In genomic region chr13:41018583-41018909, GRCh38 we compare ENCODE assay signal across 9 cellular contexts. TPM values are rescaled to one million over a fixed set of nuclear protein-coding genes. Genes with fewer than 3 reads are reported as not detected.
A peak's percentile ranks its signal among the peaks of the same experiment; 100 is the strongest.
DNase-seq lines count a peak whose midpoint lies in the region; ATAC-seq, FAIRE-seq and TF ChIP-seq lines count a peak whose summit lies in the region.
"Had no signal": no experiment of that assay in that cellular context is flagged by ENCODE, and none has a peak within 500 bp of the region (broad histone marks: within the 10 kb centered on the region; RNA-seq: fewer than 3 reads in every experiment).

No MANE protein-coding gene starts in this region.

- no peaks in the 10 kb centered on the region for H3K27me3 Mint-ChIP-seq in astrocyte (ENCODE audit: low read depth, unreplicated experiment)

- WGBS in heart right ventricle, 2 donors, result 85 to 98% methylated on average over 1 of the region's 1 CpG

- H3K4me3 Mint-ChIP-seq in astrocyte (ENCODE audit: unreplicated experiment), result peak overlapping the region; percentile 82

- H3K4me1 Mint-ChIP-seq in astrocyte (ENCODE audit: low read depth, unreplicated experiment), result peaks cover 20% of the 10 kb centered on the region

- intact Hi-C loops in heart right ventricle (cut with DNase I) (no loop called here), Right ventricle myocardium superior (cut with DNase I) (no loop called here), upper lobe of right lung (cut with DNase I) (no loop called here)

- peak overlapping the region; percentile 83 for H3K27ac Mint-ChIP-seq in astrocyte (ENCODE audit: unreplicated experiment)

- peak overlapping the region; percentile 61 for H2AFZ ChIP-seq in astrocyte (ENCODE audit: low read depth, low read length)

- no peak for FAIRE-seq in astrocyte (lab: Jason Lieb, UNC)
- FAIRE-seq: TTC549 had no signal

- peaks cover 0 to 4% (median 0%) of the 10 kb centered on the region in 9 donors for H3K36me3 ChIP-seq in heart right ventricle
- no peaks in the 10 kb centered on the region for H3K36me3 ChIP-seq in astrocyte (ENCODE audit: insufficient read depth, low read length)
- no peaks in the 10 kb centered on the region for H3K36me3 ChIP-seq in upper lobe of right lung

- ATAC-seq in heart right ventricle (no peak), Right ventricle myocardium superior (ENCODE audit: poor library complexity) (no peak), upper lobe of right lung (no peak), GM19467 (IDR thresholded peaks at IDR 0.05; ENCODE audit: unreplicated experiment) (no peak), left lobe of liver (no peak), HG03520 (IDR thresholded peaks at IDR 0.05; ENCODE audit: unreplicated experiment) (no peak)

- H3K4me1 ChIP-seq in heart right ventricle, result peaks cover 0 to 80% (median 55%) of the 10 kb centered on the region in 9 donors
- H3K4me1 ChIP-seq in astrocyte (ENCODE audit: insufficient read depth, low read length), result peaks cover 5% of the 10 kb centered on the region
- H3K4me1 ChIP-seq in mononuclear cell (ENCODE audit: insufficient read depth, low read length), result peaks cover 37% of the 10 kb centered on the region
- peaks cover 20% of the 10 kb centered on the region for H3K4me1 ChIP-seq in upper lobe of right lung

- TF ChIP-seq CTCF in heart right ventricle (IDR thresholded peaks at IDR 0.05) (no peak), astrocyte (IDR thresholded peaks at IDR 0.05; ENCODE audit: insufficient read depth, low read depth, low read length) (no peak), upper lobe of right lung (IDR thresholded peaks at IDR 0.05) (no peak)

- H3K9ac ChIP-seq in astrocyte (ENCODE audit: low read length), result no peak overlapping the region

- H3K9me3 ChIP-seq in heart right ventricle (no peaks in the 10 kb centered on the region), astrocyte (ENCODE audit: insufficient read depth, low read depth, low read length) (no peaks in the 10 kb centered on the region), mononuclear cell (ENCODE audit: low read depth, low read length) (no peaks in the 10 kb centered on the region), upper lobe of right lung (no peaks in the 10 kb centered on the region)

- H3K4me2 ChIP-seq in astrocyte (ENCODE audit: low read length), result peak overlapping the region; percentile 66

- DNase-seq in heart right ventricle (no peak), Right ventricle myocardium superior (no peak), astrocyte (ENCODE audit: low read depth) (no peak), upper lobe of right lung (no peak), left lobe of liver (ENCODE audit: low spot score) (no peak)

- H3K27ac ChIP-seq in heart right ventricle (peak overlapping the region in 9 of 10 donors; percentile 31 to 93 (median 53)), astrocyte (ENCODE audit: low read depth, low read length) (no peak overlapping the region), upper lobe of right lung (peak overlapping the region; percentile 86)

- peaks cover 20% of the 10 kb centered on the region for H4K20me1 ChIP-seq in astrocyte (ENCODE audit: insufficient read depth, low read length)

- H3K4me3 ChIP-seq in heart right ventricle, result peak overlapping the region in 6 of 10 donors; percentile 4 to 57 (median 32)
- no peak overlapping the region for H3K4me3 ChIP-seq in astrocyte (ENCODE audit: insufficient read depth, low read depth, low read length)
- peak overlapping the region; percentile 59 for H3K4me3 ChIP-seq in mononuclear cell (ENCODE audit: low read length)
- H3K4me3 ChIP-seq in upper lobe of right lung, result peak overlapping the region; percentile 47

- peaks cover 38% of the 10 kb centered on the region for H3K79me2 ChIP-seq in astrocyte (ENCODE audit: insufficient read depth, low read length)

- H3K9me3 Mint-ChIP-seq in astrocyte (ENCODE audit: unreplicated experiment), result no peaks in the 10 kb centered on the region

- H3K36me3 Mint-ChIP-seq in astrocyte (ENCODE audit: low read depth, unreplicated experiment), result no peaks in the 10 kb centered on the region

- H3K27me3 ChIP-seq in heart right ventricle (no peaks in the 10 kb centered on the region), astrocyte (ENCODE audit: insufficient read depth, low read length) (no peaks in the 10 kb centered on the region), mononuclear cell (ENCODE audit: insufficient read depth, low read length) (no peaks in the 10 kb centered on the region), upper lobe of right lung (no peaks in the 10 kb centered on the region)

RNA-seq across cellular contexts. Expression of gene ELF1, which starts 0.6 kb away (rescaled TPM):
- total RNA-seq in heart right ventricle (10 to 100 TPM; 31.1 to 60.5 (median 39.5) TPM), Right ventricle myocardium superior (33.9 TPM), astrocyte (69.1 and 75.1 TPM in 2 replicates), mononuclear cell (410 TPM), upper lobe of right lung (81.5 TPM), left lobe of liver (22.2 TPM)
- 10 to 100 TPM in 1 of 2 donors, 1 to 10 TPM in 1; 9.9 to 10.4 TPM for polyA plus RNA-seq in heart right ventricle

RNA-seq across cellular contexts. Expression of gene WBP4, which starts 42.8 kb away (rescaled TPM):
- total RNA-seq in heart right ventricle (10 to 100 TPM; 13.0 to 24.4 (median 21.8) TPM), Right ventricle myocardium superior (18.6 TPM), astrocyte (10.4 and 10.6 TPM in 2 replicates), mononuclear cell (5.8 TPM), upper lobe of right lung (11.0 TPM), left lobe of liver (3.9 TPM)
- 10 to 100 TPM; 13.3 to 45.1 TPM for polyA plus RNA-seq in heart right ventricle
